8 cellular contexts compared by ENCODE assay signal in genomic region chr16:87869061-87869878, GRCh38. TPM values are rescaled to one million over a fixed set of nuclear protein-coding genes. Genes with fewer than 3 reads are reported as not detected.
A peak's percentile ranks its signal among the peaks of the same experiment; 100 is the strongest.
DNase-seq lines count a peak whose midpoint lies in the region; ATAC-seq and TF ChIP-seq lines count a peak whose summit lies in the region.
"Not testable (repeated sequence)": the region's sequence is repeated elsewhere in the genome, so short reads cannot be mapped to it uniquely, and the experiment has no call there.

TSS of gene SLC7A5 (minus strand) at chr16:87869507. CDS start at chr16:87869422, 85 bp downstream.

- not testable (repeated sequence) for H3K27me3 ChIP-seq in right cardiac atrium (ENCODE audit: control insufficient read depth, insufficient read depth); psoas muscle (ENCODE audit: insufficient read depth in 3 of 3, low read length in 2 of 3); thyroid gland

- TF ChIP-seq CTCF in astrocyte of the cerebellum (IDR thresholded peaks at IDR 0.05; ENCODE audit: low read depth, low read length, missing control alignments); psoas muscle (IDR thresholded peaks at IDR 0.05); thyroid gland (IDR thresholded peaks at IDR 0.05): not testable (repeated sequence)

- not testable (repeated sequence) for H3K4me1 ChIP-seq in right cardiac atrium (ENCODE audit: control insufficient read depth, insufficient read depth, low read length); psoas muscle; thyroid gland

- in situ Hi-C loops in astrocyte of the cerebellum (cut with HindIII; ENCODE audit: low sequenced_read_pairs) = not testable (repeated sequence)

- ATAC-seq in HG02610 (IDR thresholded peaks at IDR 0.05; ENCODE audit: unreplicated experiment) (peak; percentile 52), right cardiac atrium (peak; percentile 85 to 88), psoas muscle (peak; percentile 84 to 89 (median 86))

- H3K4me3 ChIP-seq in astrocyte of the cerebellum (ENCODE audit: low read depth, low read length) = peak within 1 kb of the TSS; percentile 52
- H3K4me3 ChIP-seq in right cardiac atrium (ENCODE audit: low read length) = peak within 1 kb of the TSS; percentile 56
- H3K4me3 ChIP-seq in psoas muscle = peak within 1 kb of the TSS; percentile 78
- H3K4me3 ChIP-seq in thyroid gland (replicated peaks in 1 of 3) = peak within 1 kb of the TSS in 1 of 3 donors; percentile 24

- not testable (repeated sequence) for H3K36me3 ChIP-seq in psoas muscle (ENCODE audit: insufficient read depth in 1 of 2, low read depth in 1 of 2); thyroid gland

- DNase-seq in NCI-H1105 treated with DMSO at 0.1 percent for 48 hours (lab: John Stamatoyannopoulos, UW) (peak; percentile 12), UCSD-AML1 (lab: John Stamatoyannopoulos, UW; ENCODE audit: unreplicated experiment) (peak; percentile 88), right cardiac atrium (peak; percentile 86 to 93 (median 91)), psoas muscle (peak; percentile 86 to 90), thyroid gland (peak; percentile 63 to 65)
- not testable (repeated sequence) for DNase-seq in astrocyte of the cerebellum (ENCODE audit: low read depth)

- TF ChIP-seq POLR2A in GM10847 (IDR thresholded peaks at IDR 0.05; ENCODE audit: extremely low read depth, insufficient read length) (peak; percentile 98), thyroid gland (IDR thresholded peaks at IDR 0.05) (peak in 1 of 2 donors; percentile 62)

- intact Hi-C loops in right cardiac atrium (cut with DNase I); psoas muscle (cut with DNase I); thyroid gland (cut with DNase I): not testable (repeated sequence)

- not testable (repeated sequence) for H3K9me3 ChIP-seq in right cardiac atrium (ENCODE audit: control insufficient read depth, low read length); psoas muscle; thyroid gland

- H3K27ac ChIP-seq in right cardiac atrium (ENCODE audit: low read length); thyroid gland: not testable (repeated sequence)
- peak within 1 kb of the TSS; percentile 71 for H3K27ac ChIP-seq in psoas muscle

- 4% methylated on average over 109 of the region's 109 CpGs for WGBS in right cardiac atrium
- 6 to 10% (median 9%) methylated on average over 36 to 109 of the region's 109 CpGs for WGBS in psoas muscle, 3 donors
- WGBS in thyroid gland, 2 donors = 3 to 8% methylated on average over 5 to 29 of the region's 109 CpGs

RNA-seq across cellular contexts. Expression of gene SLC7A5, which starts in this region (rescaled TPM):
- 10 to 100 TPM in 2 of 4 donors, 1 to 10 TPM in 2; 6.6 to 23.3 (median 10.3) TPM for total RNA-seq in right cardiac atrium
- polyA plus RNA-seq in right cardiac atrium = 11.6 TPM
- 10 to 100 TPM in 3 of 4 donors, 1 to 10 TPM in 1; 9.8 to 63.6 (median 28.3) TPM for total RNA-seq in psoas muscle
- 10 to 100 TPM; 16.4 to 28.6 (median 20.2) TPM for polyA plus RNA-seq in psoas muscle
- 1 to 10 TPM; 1.1 to 5.2 (median 2.2) TPM for total RNA-seq in thyroid gland
